In genomic region chr10:107165007-107165406, GRCh38 we compare ENCODE assay signal across 11 cellular contexts. TPM values are rescaled to one million over a fixed set of nuclear protein-coding genes. Genes with fewer than 3 reads are reported as not detected.
A peak's percentile ranks its signal among the peaks of the same experiment; 100 is the strongest.
DNase-seq lines count a peak whose midpoint lies in the region; ATAC-seq, FAIRE-seq and TF ChIP-seq lines count a peak whose summit lies in the region.
"Had no signal": no experiment of that assay in that cellular context is flagged by ENCODE, and none has a peak within 500 bp of the region (broad histone marks: within the 10 kb centered on the region; RNA-seq: fewer than 3 reads in every experiment).

No MANE protein-coding gene starts in this region.

- no peak for TF ChIP-seq CTCF in dorsolateral prefrontal cortex (IDR thresholded peaks at IDR 0.05 in 54 of 56, conservative IDR thresholded peaks at IDR 0.05 in 2 of 56; ENCODE audit: low read depth in 1 of 56, partially characterized antibody in 56 of 56)
- TF ChIP-seq CTCF in mesothelial cell of epicardium (IDR thresholded peaks at IDR 0.05; ENCODE audit: unreplicated experiment) = no peak
- TF ChIP-seq CTCF in testis (IDR thresholded peaks at IDR 0.05) = no peak

- H3K36me3 ChIP-seq in NT2/D1 (ENCODE audit: insufficient read depth, insufficient read length, low read length) = no peaks in the 10 kb centered on the region
- H3K36me3 ChIP-seq in testis (ENCODE audit: low read depth, missing control alignments) = no peaks in the 10 kb centered on the region

- no peak for TF ChIP-seq POLR2A in testis (IDR thresholded peaks at IDR 0.05)

- H3K4me1 Mint-ChIP-seq in mesothelial cell of epicardium = peaks cover 2% of the 10 kb centered on the region
- H3K4me1 Mint-ChIP-seq: activated CD4-positive, alpha-beta T cell treated with anti-CD3 and anti-CD28 coated beads, Interleukin-2, amount 10 ng/mL, durations not matched to agents 24 days and 14 days had no signal

- H3K36me3 Mint-ChIP-seq in mesothelial cell of epicardium = no peaks in the 10 kb centered on the region

- DNase-seq in NT2/D1 (ENCODE audit: low read depth, low spot score) (no peak), dorsolateral prefrontal cortex (no peak), mesothelial cell of epicardium (ENCODE audit: low spot score in 2 of 2, unreplicated experiment in 2 of 2) (no peak), testis (peak; percentile 19), NCI-H1436 (lab: John Stamatoyannopoulos, UW) (no peak), GM19239 (ENCODE audit: insufficient read length, low spot score) (no peak)
- DNase-seq: activated CD4-positive, alpha-beta T cell treated with anti-CD3 and anti-CD28 coated beads, Interleukin-2, amount 10 ng/mL, durations not matched to agents 24 days and 14 days; activated effector memory CD4-positive, alpha-beta T cell treated with Interleukin-2 at 50 U/mL for 16 hours; NCI-H510A had no signal

- no peak for ATAC-seq in HG02642 (IDR thresholded peaks at IDR 0.05; ENCODE audit: poor library complexity, unreplicated experiment)

- H3K27me3 ChIP-seq in NT2/D1 (ENCODE audit: insufficient read depth, insufficient read length) (peaks cover 36% of the 10 kb centered on the region), dorsolateral prefrontal cortex (peaks cover 0 to 61% (median 26%) of the 10 kb centered on the region in 45 donors), testis (no peaks in the 10 kb centered on the region)

- WGBS in testis, 2 donors = 1 to 6% methylated on average over 11 of the region's 11 CpGs

- peaks cover 90% of the 10 kb centered on the region for H3K27me3 Mint-ChIP-seq in mesothelial cell of epicardium (ENCODE audit: low read depth)

- H3K27ac ChIP-seq in dorsolateral prefrontal cortex (peak overlapping the region in 20 of 59 donors; percentile 17 to 80 (median 68)), testis (no peak overlapping the region)

- no peaks in the 10 kb centered on the region for H3K9me3 Mint-ChIP-seq in mesothelial cell of epicardium

- no peak overlapping the region for H3K27ac Mint-ChIP-seq in mesothelial cell of epicardium
- H3K27ac Mint-ChIP-seq: activated CD4-positive, alpha-beta T cell treated with anti-CD3 and anti-CD28 coated beads, Interleukin-2, amount 10 ng/mL, durations not matched to agents 24 days and 14 days had no signal

- H3K4me3 Mint-ChIP-seq in mesothelial cell of epicardium = peak overlapping the region; percentile 69
- H3K4me3 Mint-ChIP-seq: activated CD4-positive, alpha-beta T cell treated with anti-CD3 and anti-CD28 coated beads, Interleukin-2, amount 10 ng/mL, durations not matched to agents 24 days and 14 days had no signal

- peak overlapping the region; percentile 74 for H3K9ac ChIP-seq in NT2/D1 (ENCODE audit: insufficient read length, low read depth)

- intact Hi-C loops in dorsolateral prefrontal cortex (cut with DNase I) (no loop called here), testis (cut with DNase I; ENCODE audit: low total_unique reads) (no loop called here)

- H3K4me1 ChIP-seq in NT2/D1 (ENCODE audit: insufficient read depth, insufficient read length) (peaks cover 2% of the 10 kb centered on the region), testis (no peaks in the 10 kb centered on the region)

- no peaks in the 10 kb centered on the region for H3K9me3 ChIP-seq in NT2/D1 (ENCODE audit: insufficient read depth, low read length)
- no peaks in the 10 kb centered on the region for H3K9me3 ChIP-seq in testis

- no peak for FAIRE-seq in GM19239 (lab: Jason Lieb, UNC)
- FAIRE-seq: colon had no signal

- H3K4me3 ChIP-seq in NT2/D1 (ENCODE audit: insufficient read length, low read depth) = peak overlapping the region; percentile 68
- peak overlapping the region in 58 of 59 donors; percentile 30 to 74 (median 58) for H3K4me3 ChIP-seq in dorsolateral prefrontal cortex
- peak overlapping the region; percentile 25 to 32 for H3K4me3 ChIP-seq in testis

RNA-seq across cellular contexts. Expression of gene SORCS1, which starts 0.5 kb away (rescaled TPM):
- total RNA-seq in dorsolateral prefrontal cortex = 10 to 100 TPM; 14.1 to 48.4 (median 33.3) TPM
- total RNA-seq in mesothelial cell of epicardium = 0.78 to 1.1 TPM (median 0.81 TPM) in 3 replicates
- total RNA-seq in testis = 1 to 10 TPM; 4.6 to 9.6 TPM
- polyA plus RNA-seq in testis (ENCODE audit: insufficient read depth, low read depth, low replicate concordance) = 2.6 TPM
- total RNA-seq: activated CD4-positive, alpha-beta T cell treated with anti-CD3 and anti-CD28 coated beads, Interleukin-2, amount 10 ng/mL, durations not matched to agents 24 days and 14 days had no signal
